17 cellular contexts compared by ENCODE assay signal in the genomic region with DNA sequence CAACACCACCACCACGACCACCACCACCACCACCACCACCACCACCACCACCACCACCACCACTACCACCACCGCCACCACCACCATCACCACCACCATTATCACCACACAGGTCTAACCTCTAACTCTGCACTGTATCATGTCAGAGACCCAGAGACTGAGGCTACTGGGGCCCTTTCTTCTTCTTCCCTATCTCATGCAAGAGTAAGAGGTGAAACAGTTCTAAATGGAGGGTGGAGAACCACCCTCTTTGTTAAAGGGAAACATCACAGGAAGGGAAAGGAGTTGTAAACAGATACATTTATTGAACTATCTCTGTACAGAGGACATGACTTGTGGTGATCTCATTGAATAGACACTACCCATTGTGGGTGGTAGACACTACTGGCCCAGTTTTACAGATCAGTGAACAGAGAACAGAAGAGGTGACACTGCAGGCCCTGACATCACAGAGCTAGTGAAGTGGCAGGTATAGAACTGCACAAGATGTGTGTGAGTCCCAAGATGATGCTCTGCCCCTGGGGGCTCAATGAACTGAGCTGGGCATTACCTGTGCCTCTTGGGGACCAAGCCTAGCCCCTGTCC.
A peak's percentile ranks its signal among the peaks of the same experiment; 100 is the strongest.
DNase-seq lines count a peak whose midpoint lies in the region; ATAC-seq and TF ChIP-seq lines count a peak whose summit lies in the region.
"Had no signal": no experiment of that assay in that cellular context is flagged by ENCODE, and none has a peak within 500 bp of the region (broad histone marks: within the 10 kb centered on the region; RNA-seq: fewer than 3 reads in every experiment).

No MANE protein-coding gene starts in this region.

- H3K4me3 ChIP-seq in gastroesophageal sphincter (no peak overlapping the region), neural progenitor cell (no peak overlapping the region)

- no peak overlapping the region for H3K4me2 ChIP-seq in neural progenitor cell

- H3K4me3 Mint-ChIP-seq in T-helper 2 cell treated with Interferon-gamma antibody and Interleukin-4, amounts not matched to agents 5 μg/mL and 100 μg/mL, for 36 hours = no peak overlapping the region
- H3K4me3 Mint-ChIP-seq in WTC11 (no peak overlapping the region), neural progenitor cell (no peak overlapping the region)
- no peak overlapping the region for H3K4me3 Mint-ChIP-seq in stimulated activated effector memory CD8-positive, alpha-beta T cell treated with anti-CD3 and anti-CD28 coated beads, Interleukin-12 subunit alpha, Interleukin-12 subunit beta, amount 100 ng/mL, for 72 hours
- H3K4me3 Mint-ChIP-seq: CD4-positive, alpha-beta T cell; T-helper 17 cell had no signal

- H3K36me3 ChIP-seq in gastroesophageal sphincter (peaks cover 0 to 7% of the 10 kb centered on the region in 2 donors), neural progenitor cell (no peaks in the 10 kb centered on the region)
- H3K36me3 ChIP-seq: brain microvascular endothelial cell had no signal

- H3K27ac ChIP-seq in gastroesophageal sphincter = no peak overlapping the region
- no peak overlapping the region for H3K27ac ChIP-seq in neural progenitor cell
- H3K27ac ChIP-seq: brain microvascular endothelial cell, foreskin keratinocyte had no signal

- CTCF ChIA-PET in WTC11 (lab: Charles Lee) = interaction anchor here (0.8 kb wide), 1 partner anchor 11 kb away, joined by 3 read pairs; no protein-coding TSS in a partner anchor

- no peak overlapping the region for H2AFZ ChIP-seq in neural progenitor cell (replicated peaks)

- POLR2A ChIA-PET in WTC11 (lab: Charles Lee) = no interaction called here

- no peak for TF ChIP-seq POLR2A in gastroesophageal sphincter (IDR thresholded peaks at IDR 0.05)

- no peak for DNase-seq in T-helper 2 cell treated with Interferon-gamma antibody and Interleukin-4, amounts not matched to agents 5 μg/mL and 100 μg/mL, for 36 hours (ENCODE audit: low spot score)
- DNase-seq in T-helper 2 cell (no peak), WTC11 (ENCODE audit: low spot score) (no peak), neural progenitor cell (ENCODE audit: low spot score) (no peak)
- DNase-seq in stimulated activated effector memory CD8-positive, alpha-beta T cell treated with anti-CD3 and anti-CD28 coated beads, Interleukin-12 subunit alpha, Interleukin-12 subunit beta, amount 100 ng/mL, for 72 hours (ENCODE audit: low spot score in 2 of 2) = no peak
- DNase-seq: activated CD4-positive, alpha-beta T cell treated with anti-CD3 and anti-CD28 coated beads, Interleukin-2, amount 50 U/mL, for 4 hours; brain microvascular endothelial cell; CD4-positive, alpha-beta T cell; effector memory CD4-positive, alpha-beta T cell; foreskin keratinocyte; NCI-H187; NCI-H748 treated with DMSO at 0.1 percent for 48 hours; nucleus accumbens; T-helper 17 cell had no signal

- TF ChIP-seq EP300 in gastroesophageal sphincter (IDR thresholded peaks at IDR 0.05) = no peak

- peak overlapping the region; percentile 37 for H3K27ac Mint-ChIP-seq in T-helper 2 cell treated with Interferon-gamma antibody and Interleukin-4, amounts not matched to agents 5 μg/mL and 100 μg/mL, for 36 hours
- H3K27ac Mint-ChIP-seq in WTC11 (peak overlapping the region; percentile 71), neural progenitor cell (no peak overlapping the region)
- peak overlapping the region; percentile 87 for H3K27ac Mint-ChIP-seq in stimulated activated effector memory CD8-positive, alpha-beta T cell treated with anti-CD3 and anti-CD28 coated beads, Interleukin-12 subunit alpha, Interleukin-12 subunit beta, amount 100 ng/mL, for 72 hours
- H3K27ac Mint-ChIP-seq: T-helper 17 cell had no signal

- H3K9ac ChIP-seq in neural progenitor cell = no peak overlapping the region

- H3K27me3 Mint-ChIP-seq in T-helper 2 cell treated with Interferon-gamma antibody and Interleukin-4, amounts not matched to agents 5 μg/mL and 100 μg/mL, for 36 hours (ENCODE audit: low read depth) = no peaks in the 10 kb centered on the region
- no peaks in the 10 kb centered on the region for H3K27me3 Mint-ChIP-seq in WTC11 (ENCODE audit: low read depth)
- peaks cover 2% of the 10 kb centered on the region for H3K27me3 Mint-ChIP-seq in neural progenitor cell (ENCODE audit: insufficient read depth, low read depth)
- H3K27me3 Mint-ChIP-seq: CD4-positive, alpha-beta T cell; T-helper 17 cell had no signal

- H3K9me3 Mint-ChIP-seq in T-helper 2 cell treated with Interferon-gamma antibody and Interleukin-4, amounts not matched to agents 5 μg/mL and 100 μg/mL, for 36 hours = no peaks in the 10 kb centered on the region
- H3K9me3 Mint-ChIP-seq in WTC11 (peaks cover 21% of the 10 kb centered on the region), neural progenitor cell (peaks cover 4% of the 10 kb centered on the region)
- H3K9me3 Mint-ChIP-seq in stimulated activated effector memory CD8-positive, alpha-beta T cell treated with anti-CD3 and anti-CD28 coated beads, Interleukin-12 subunit alpha, Interleukin-12 subunit beta, amount 100 ng/mL, for 72 hours = peaks cover 3% of the 10 kb centered on the region
- H3K9me3 Mint-ChIP-seq: CD4-positive, alpha-beta T cell had no signal

- H3K27me3 ChIP-seq in gastroesophageal sphincter = no peaks in the 10 kb centered on the region
- H3K27me3 ChIP-seq in neural progenitor cell = no peaks in the 10 kb centered on the region
- H3K27me3 ChIP-seq: brain microvascular endothelial cell, foreskin keratinocyte had no signal

- ATAC-seq in GM21786 (IDR thresholded peaks at IDR 0.05; ENCODE audit: unreplicated experiment) (peak; percentile 47), WTC11 (no peak), gastroesophageal sphincter (no peak), HG02884 (IDR thresholded peaks at IDR 0.05; ENCODE audit: unreplicated experiment) (no peak)
- peak; percentile 79 for ATAC-seq in stimulated activated effector memory CD8-positive, alpha-beta T cell treated with anti-CD3 and anti-CD28 coated beads, Interleukin-12 subunit alpha, Interleukin-12 subunit beta, amount 100 ng/mL, for 72 hours
- ATAC-seq: foreskin keratinocyte, T-helper 17 cell had no signal

- peaks cover 25% of the 10 kb centered on the region for H3K4me1 Mint-ChIP-seq in T-helper 2 cell treated with Interferon-gamma antibody and Interleukin-4, amounts not matched to agents 5 μg/mL and 100 μg/mL, for 36 hours (ENCODE audit: low read depth)
- H3K4me1 Mint-ChIP-seq in WTC11 = peaks cover 34% of the 10 kb centered on the region
- peaks cover 72% of the 10 kb centered on the region for H3K4me1 Mint-ChIP-seq in stimulated activated effector memory CD8-positive, alpha-beta T cell treated with anti-CD3 and anti-CD28 coated beads, Interleukin-12 subunit alpha, Interleukin-12 subunit beta, amount 100 ng/mL, for 72 hours
- H3K4me1 Mint-ChIP-seq in neural progenitor cell = no peaks in the 10 kb centered on the region

- TF ChIP-seq CTCF in WTC11 (IDR thresholded peaks at IDR 0.05) (no peak), gastroesophageal sphincter (IDR thresholded peaks at IDR 0.05) (no peak), neural progenitor cell (IDR thresholded peaks at IDR 0.05) (no peak)

- no peaks in the 10 kb centered on the region for H3F3A ChIP-seq in neural progenitor cell (ENCODE audit: low read depth)

- no peaks in the 10 kb centered on the region for H3K9me3 ChIP-seq in gastroesophageal sphincter
- no peaks in the 10 kb centered on the region for H3K9me3 ChIP-seq in neural progenitor cell (ENCODE audit: low read depth)

- 80 to 86% methylated on average over 1 of the region's 2 CpGs for WGBS in gastroesophageal sphincter (ENCODE audit: low coverage in 1 of 2), 2 donors

- H3K36me3 Mint-ChIP-seq in T-helper 2 cell treated with Interferon-gamma antibody and Interleukin-4, amounts not matched to agents 5 μg/mL and 100 μg/mL, for 36 hours (ENCODE audit: low read depth) = peaks cover 21% of the 10 kb centered on the region
- H3K36me3 Mint-ChIP-seq in WTC11 (peaks cover 46% of the 10 kb centered on the region), neural progenitor cell (peaks cover 37% of the 10 kb centered on the region)
- peaks cover 8% of the 10 kb centered on the region for H3K36me3 Mint-ChIP-seq in stimulated activated effector memory CD8-positive, alpha-beta T cell treated with anti-CD3 and anti-CD28 coated beads, Interleukin-12 subunit alpha, Interleukin-12 subunit beta, amount 100 ng/mL, for 72 hours

- H3K4me1 ChIP-seq in gastroesophageal sphincter (peaks cover 0 to 58% (median under 1%) of the 10 kb centered on the region in 3 donors), neural progenitor cell (no peaks in the 10 kb centered on the region)
- H3K4me1 ChIP-seq: foreskin keratinocyte had no signal

- H4K20me1 ChIP-seq in neural progenitor cell (ENCODE audit: low read depth) = peaks cover 12% of the 10 kb centered on the region

- peaks cover 42% of the 10 kb centered on the region for H3K79me2 ChIP-seq in neural progenitor cell (ENCODE audit: low read depth)

TF ChIP-seq in WTC11, 78 proteins besides CTCF, POLR2A, EP300 and RAD21 (continues in another document):
- TF ChIP-seq, protein P1, sequence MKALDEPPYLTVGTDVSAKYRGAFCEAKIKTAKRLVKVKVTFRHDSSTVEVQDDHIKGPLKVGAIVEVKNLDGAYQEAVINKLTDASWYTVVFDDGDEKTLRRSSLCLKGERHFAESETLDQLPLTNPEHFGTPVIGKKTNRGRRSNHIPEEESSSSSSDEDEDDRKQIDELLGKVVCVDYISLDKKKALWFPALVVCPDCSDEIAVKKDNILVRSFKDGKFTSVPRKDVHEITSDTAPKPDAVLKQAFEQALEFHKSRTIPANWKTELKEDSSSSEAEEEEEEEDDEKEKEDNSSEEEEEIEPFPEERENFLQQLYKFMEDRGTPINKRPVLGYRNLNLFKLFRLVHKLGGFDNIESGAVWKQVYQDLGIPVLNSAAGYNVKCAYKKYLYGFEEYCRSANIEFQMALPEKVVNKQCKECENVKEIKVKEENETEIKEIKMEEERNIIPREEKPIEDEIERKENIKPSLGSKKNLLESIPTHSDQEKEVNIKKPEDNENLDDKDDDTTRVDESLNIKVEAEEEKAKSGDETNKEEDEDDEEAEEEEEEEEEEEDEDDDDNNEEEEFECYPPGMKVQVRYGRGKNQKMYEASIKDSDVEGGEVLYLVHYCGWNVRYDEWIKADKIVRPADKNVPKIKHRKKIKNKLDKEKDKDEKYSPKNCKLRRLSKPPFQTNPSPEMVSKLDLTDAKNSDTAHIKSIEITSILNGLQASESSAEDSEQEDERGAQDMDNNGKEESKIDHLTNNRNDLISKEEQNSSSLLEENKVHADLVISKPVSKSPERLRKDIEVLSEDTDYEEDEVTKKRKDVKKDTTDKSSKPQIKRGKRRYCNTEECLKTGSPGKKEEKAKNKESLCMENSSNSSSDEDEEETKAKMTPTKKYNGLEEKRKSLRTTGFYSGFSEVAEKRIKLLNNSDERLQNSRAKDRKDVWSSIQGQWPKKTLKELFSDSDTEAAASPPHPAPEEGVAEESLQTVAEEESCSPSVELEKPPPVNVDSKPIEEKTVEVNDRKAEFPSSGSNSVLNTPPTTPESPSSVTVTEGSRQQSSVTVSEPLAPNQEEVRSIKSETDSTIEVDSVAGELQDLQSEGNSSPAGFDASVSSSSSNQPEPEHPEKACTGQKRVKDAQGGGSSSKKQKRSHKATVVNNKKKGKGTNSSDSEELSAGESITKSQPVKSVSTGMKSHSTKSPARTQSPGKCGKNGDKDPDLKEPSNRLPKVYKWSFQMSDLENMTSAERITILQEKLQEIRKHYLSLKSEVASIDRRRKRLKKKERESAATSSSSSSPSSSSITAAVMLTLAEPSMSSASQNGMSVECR (CRISPR knock-in tag; IDR thresholded peaks at IDR 0.05; ENCODE audit: borderline replicate concordance) = no peak
- no peak for TF ChIP-seq JUN (CRISPR knock-in tag; IDR thresholded peaks at IDR 0.05)

Comparison
In these comparisons a context has a peak if more than half of its experiments do, and no peak if none do; other contexts are left out.
1. ATAC-seq: peak in GM21786 (single experiment) and stimulated activated effector memory CD8-positive, alpha-beta T cell treated with anti-CD3 and anti-CD28 coated beads, Interleukin-12 subunit alpha, Interleukin-12 subunit beta, amount 100 ng/mL, for 72 hours (single experiment); none in WTC11 (single experiment), gastroesophageal sphincter (single experiment) and HG02884 (single experiment).